ENCODE assay signal across 1 cellular context in genomic region chr6:135088232-135088760, GRCh38.
TF ChIP-seq lines count a peak whose summit lies in the region.

No MANE protein-coding gene starts in this region.

TF ChIP-seq in SK-N-SH, 30 proteins besides CTCF, POLR2A, EP300 and RAD21 (continued from another document):
- TF ChIP-seq IRF3 (IDR thresholded peaks at IDR 0.05; ENCODE audit: low read depth, low read length) (no peak), FOXJ3 (CRISPR knock-in tag; IDR thresholded peaks at IDR 0.05) (no peak), POLR2AphosphoS5 (IDR thresholded peaks at IDR 0.05; ENCODE audit: low read depth, low read length) (no peak), EZH2phosphoT487 (IDR thresholded peaks at IDR 0.05; ENCODE audit: borderline replicate concordance, low read depth) (no peak), USF2 (IDR thresholded peaks at IDR 0.05; ENCODE audit: borderline replicate concordance, low read depth, low read length) (no peak), MAX (IDR thresholded peaks at IDR 0.05; ENCODE audit: low read depth) (no peak), GABPA (IDR thresholded peaks at IDR 0.05; ENCODE audit: low read depth) (no peak), NRF1 (IDR thresholded peaks at IDR 0.05; ENCODE audit: low read depth, low read length) (no peak), FOXM1 (IDR thresholded peaks at IDR 0.05; ENCODE audit: low read depth) (no peak), SMC3 (IDR thresholded peaks at IDR 0.05; ENCODE audit: low read depth, low read length) (no peak), MEF2A (IDR thresholded peaks at IDR 0.05; ENCODE audit: borderline replicate concordance, low read depth) (no peak), RFX5 (IDR thresholded peaks at IDR 0.05; ENCODE audit: low read length) (no peak)
